In genomic region chr6:16510245-16510644, GRCh38 we compare ENCODE assay signal across 19 cellular contexts.
DNase-seq lines count a peak whose midpoint lies in the region; ATAC-seq, FAIRE-seq and TF ChIP-seq lines count a peak whose summit lies in the region.
"Had no signal": no experiment of that assay in that cellular context is flagged by ENCODE, and none has a peak within 500 bp of the region (broad histone marks: within the 10 kb centered on the region; RNA-seq: fewer than 3 reads in every experiment).

No MANE protein-coding gene starts in this region.

- in situ Hi-C loops in HepG2 (cut with HindIII; ENCODE audit: extremely low pct_ligation_motif_present, low pct_unique_long_range_greater_than_20kb): loop anchor here (5.0 to 25.0 kb wide), 2 partner anchors 252 to 452 kb away; partner anchors contain the start of gene ATXN1

- TF ChIP-seq CTCF in HepG2 (CRISPR knock-in tag; IDR thresholded peaks at IDR 0.05): no peak
- TF ChIP-seq CTCF in right lobe of liver (IDR thresholded peaks at IDR 0.05): no peak
- TF ChIP-seq CTCF in HFFc6 (IDR thresholded peaks at IDR 0.05): no peak

- ATAC-seq in HepG2: peak; percentile 44; the same call in 1 of the 3 replicates
- ATAC-seq in right lobe of liver: no peak
- ATAC-seq in central memory CD8-positive, alpha-beta T cell (replicated peaks; ENCODE audit: extremely low read depth, poor library complexity, severe bottlenecking): no peak
- no peak for ATAC-seq in GM19397 (IDR thresholded peaks at IDR 0.05; ENCODE audit: unreplicated experiment)
- no peak for ATAC-seq in HG03571 (IDR thresholded peaks at IDR 0.05; ENCODE audit: unreplicated experiment)

- CTCF ChIA-PET in HepG2 (lab: Yijun Ruan, JAX; ENCODE audit: low intra/inter-chr PET ratio, low total read pairs): interaction anchor here (1.3 to 2.2 kb wide), 2 partner anchors 253 to 261 kb away, joined by 5 to 10 read pairs; no protein-coding TSS in a partner anchor

- 0 out of 2 replicates have a peak, but pooled peaks cover 6% of the 10 kb centered on the region for H4K20me1 ChIP-seq in HepG2 (ENCODE audit: insufficient read depth, low read length)

- H3K9ac ChIP-seq in HepG2 (ENCODE audit: insufficient read depth, low read depth, low read length): no peak overlapping the region

- TF ChIP-seq EP300 in HepG2 (IDR thresholded peaks at IDR 0.05; ENCODE audit: low read depth in 2 of 2, low read length in 2 of 2) (no peak), HepG2 (CRISPR knock-in tag; IDR thresholded peaks at IDR 0.05; ENCODE audit: borderline replicate concordance) (no peak)

- H3K36me3 ChIP-seq in HepG2 (replicated peaks in 1 of 2; ENCODE audit: control insufficient read depth in 1 of 2, insufficient read depth in 2 of 2, low read length in 2 of 2) (peaks cover 1 to 7% of the 10 kb centered on the region in 2 experiments; a peak in 2 of 5 replicates), right lobe of liver (peaks cover 0 to 6% (median 0%) of the 10 kb centered on the region in 4 donors)
- H3K36me3 ChIP-seq: BE2C had no signal

- H3K27ac Mint-ChIP-seq in HFFc6: peak overlapping the region; percentile 20; the same call in 1 of the 2 replicates
- peak overlapping the region; percentile 52 for H3K27ac Mint-ChIP-seq in central memory CD8-positive, alpha-beta T cell (ENCODE audit: low read depth)
- H3K27ac Mint-ChIP-seq: H9 had no signal

- POLR2A ChIA-PET in HepG2 (lab: Yijun Ruan, JAX): no interaction called here

- no peak overlapping the region for H3K4me3 Mint-ChIP-seq in HFFc6
- H3K4me3 Mint-ChIP-seq in central memory CD8-positive, alpha-beta T cell: no peak overlapping the region
- H3K4me3 Mint-ChIP-seq: CD4-positive, CD25-positive, alpha-beta regulatory T cell; H9 had no signal

- no TSS peak for BruUV-seq in HepG2 (replicated peaks; lab: Mats Ljungman, UMichigan)

- peaks cover 52% of the 10 kb centered on the region for H3K4me1 Mint-ChIP-seq in HFFc6 (ENCODE audit: low read depth)
- peaks cover 52% of the 10 kb centered on the region for H3K4me1 Mint-ChIP-seq in central memory CD8-positive, alpha-beta T cell

- H3K4me1 ChIP-seq in HepG2 (ENCODE audit: insufficient read depth, low read length): peaks cover 13% of the 10 kb centered on the region
- H3K4me1 ChIP-seq in right lobe of liver: no peaks in the 10 kb centered on the region
- H3K4me1 ChIP-seq: BE2C had no signal

- no peaks in the 10 kb centered on the region for H3K27me3 ChIP-seq in HepG2 (ENCODE audit: control insufficient read depth in 1 of 2, insufficient read depth in 2 of 2, low read length in 2 of 2)
- H3K27me3 ChIP-seq in right lobe of liver: no peaks in the 10 kb centered on the region
- H3K27me3 ChIP-seq: BE2C had no signal

- H3K4me3 ChIP-seq in HepG2 (replicated peaks in 1 of 3; ENCODE audit: insufficient read depth in 1 of 3, low read depth in 2 of 3, low read length in 3 of 3): no peak overlapping the region
- no peak overlapping the region for H3K4me3 ChIP-seq in right lobe of liver
- H3K4me3 ChIP-seq: K562 had no signal

- no peak overlapping the region for H3K4me2 ChIP-seq in HepG2 (ENCODE audit: low read depth, low read length)

- WGBS in HepG2 (ENCODE audit: low lambda C conversion rate): 89% methylated on average over 2 of the region's 2 CpGs
- WGBS in right lobe of liver (ENCODE audit: insufficient coverage, low coverage, low lambda C conversion rate, missing lambda C conversion rate): 91% methylated on average over 2 of the region's 2 CpGs

- H2AFZ ChIP-seq in HepG2 (ENCODE audit: low read length): no peak overlapping the region

- no peaks in the 10 kb centered on the region for H3K79me2 ChIP-seq in HepG2 (ENCODE audit: insufficient read depth, low read length)

- H3K27me3 Mint-ChIP-seq in HFFc6 (ENCODE audit: insufficient read depth): 0 out of 2 replicates have a peak, but pooled peaks cover 1% of the 10 kb centered on the region
- H3K27me3 Mint-ChIP-seq in central memory CD8-positive, alpha-beta T cell: no peaks in the 10 kb centered on the region
- H3K27me3 Mint-ChIP-seq: CD4-positive, CD25-positive, alpha-beta regulatory T cell had no signal

- no peaks in the 10 kb centered on the region for H3K9me3 Mint-ChIP-seq in HFFc6
- no peaks in the 10 kb centered on the region for H3K9me3 Mint-ChIP-seq in central memory CD8-positive, alpha-beta T cell
- H3K9me3 Mint-ChIP-seq: CD4-positive, CD25-positive, alpha-beta regulatory T cell; H9 had no signal

- FAIRE-seq in HepG2 (lab: Jason Lieb, UNC): no peak
- FAIRE-seq: A204.1, H1 had no signal

- peaks cover 13% of the 10 kb centered on the region; the same call in 1 of the 2 replicates for H3K36me3 Mint-ChIP-seq in HFFc6 (ENCODE audit: low read depth)
- H3K36me3 Mint-ChIP-seq in central memory CD8-positive, alpha-beta T cell (ENCODE audit: insufficient read depth): no peaks in the 10 kb centered on the region

- H3K9me3 ChIP-seq in HepG2 (ENCODE audit: low read length) (no peaks in the 10 kb centered on the region), right lobe of liver (no peaks in the 10 kb centered on the region)
- H3K9me3 ChIP-seq: BE2C had no signal

- H3K27ac ChIP-seq in HepG2 (ENCODE audit: extremely low read length, insufficient read depth, low read length) (no peak overlapping the region), right lobe of liver (no peak overlapping the region)
- H3K27ac ChIP-seq: HL-60 had no signal

- no peak for DNase-seq in HepG2 (ENCODE audit: low spot score)
- DNase-seq in right lobe of liver: no peak
- DNase-seq in HFFc6: no peak
- DNase-seq in central memory CD8-positive, alpha-beta T cell (ENCODE audit: low spot score in 2 of 2): no peak
- no peak for DNase-seq in UCSD-AML1 (lab: John Stamatoyannopoulos, UW; ENCODE audit: unreplicated experiment)
- DNase-seq: ACHN, BE2C, DMS153, DMS79, GDM1, H9, IMR-90 had no signal

- no peak for TF ChIP-seq RAD21 in HepG2 (CRISPR knock-in tag; IDR thresholded peaks at IDR 0.05)

- no peak for TF ChIP-seq POLR2A in HepG2 (IDR thresholded peaks at IDR 0.05; ENCODE audit: insufficient read depth in 1 of 2, low read depth in 2 of 2, low read length in 2 of 2)
- no peak for TF ChIP-seq POLR2A in right lobe of liver (IDR thresholded peaks at IDR 0.05)

- intact Hi-C loops in HepG2 (cut with micrococcal nuclease; ENCODE audit: unreplicated experiment) (loop anchor here (2.0 kb wide), 2 partner anchors 79 to 261 kb away; no protein-coding TSS in a partner anchor), right lobe of liver (cut with DNase I) (loop anchor here in 1 of 2 donors (10.0 kb wide), 1 partner anchor 265 kb away; no protein-coding TSS in a partner anchor)

TF ChIP-seq in HepG2, 621 proteins besides CTCF, POLR2A, EP300 and RAD21 (continues in another document):
- TF ChIP-seq ZNF564 (CRISPR knock-in tag; IDR thresholded peaks at IDR 0.05) (no peak), ZMYM2 (CRISPR knock-in tag; IDR thresholded peaks at IDR 0.05) (peak; percentile 53; the same call in 1 of the 2 replicates), NCOA2 (CRISPR knock-in tag; IDR thresholded peaks at IDR 0.05) (no peak), CBFB (CRISPR knock-in tag; IDR thresholded peaks at IDR 0.05) (no peak), ZNF382 (CRISPR knock-in tag; IDR thresholded peaks at IDR 0.05; ENCODE audit: borderline replicate concordance) (no peak), YY1 (IDR thresholded peaks at IDR 0.05; ENCODE audit: insufficient read depth, insufficient replicate concordance, low read depth, low read length) (no peak), TCF12 (IDR thresholded peaks at IDR 0.05) (no peak), TCF12 (CRISPR knock-in tag; IDR thresholded peaks at IDR 0.05) (no peak), HMG20B (CRISPR knock-in tag; conservative IDR thresholded peaks at IDR 0.05) (no peak), ZNF660 (CRISPR knock-in tag; IDR thresholded peaks at IDR 0.05; ENCODE audit: borderline replicate concordance, low read depth) (no peak)
- TF ChIP-seq, protein P1, sequence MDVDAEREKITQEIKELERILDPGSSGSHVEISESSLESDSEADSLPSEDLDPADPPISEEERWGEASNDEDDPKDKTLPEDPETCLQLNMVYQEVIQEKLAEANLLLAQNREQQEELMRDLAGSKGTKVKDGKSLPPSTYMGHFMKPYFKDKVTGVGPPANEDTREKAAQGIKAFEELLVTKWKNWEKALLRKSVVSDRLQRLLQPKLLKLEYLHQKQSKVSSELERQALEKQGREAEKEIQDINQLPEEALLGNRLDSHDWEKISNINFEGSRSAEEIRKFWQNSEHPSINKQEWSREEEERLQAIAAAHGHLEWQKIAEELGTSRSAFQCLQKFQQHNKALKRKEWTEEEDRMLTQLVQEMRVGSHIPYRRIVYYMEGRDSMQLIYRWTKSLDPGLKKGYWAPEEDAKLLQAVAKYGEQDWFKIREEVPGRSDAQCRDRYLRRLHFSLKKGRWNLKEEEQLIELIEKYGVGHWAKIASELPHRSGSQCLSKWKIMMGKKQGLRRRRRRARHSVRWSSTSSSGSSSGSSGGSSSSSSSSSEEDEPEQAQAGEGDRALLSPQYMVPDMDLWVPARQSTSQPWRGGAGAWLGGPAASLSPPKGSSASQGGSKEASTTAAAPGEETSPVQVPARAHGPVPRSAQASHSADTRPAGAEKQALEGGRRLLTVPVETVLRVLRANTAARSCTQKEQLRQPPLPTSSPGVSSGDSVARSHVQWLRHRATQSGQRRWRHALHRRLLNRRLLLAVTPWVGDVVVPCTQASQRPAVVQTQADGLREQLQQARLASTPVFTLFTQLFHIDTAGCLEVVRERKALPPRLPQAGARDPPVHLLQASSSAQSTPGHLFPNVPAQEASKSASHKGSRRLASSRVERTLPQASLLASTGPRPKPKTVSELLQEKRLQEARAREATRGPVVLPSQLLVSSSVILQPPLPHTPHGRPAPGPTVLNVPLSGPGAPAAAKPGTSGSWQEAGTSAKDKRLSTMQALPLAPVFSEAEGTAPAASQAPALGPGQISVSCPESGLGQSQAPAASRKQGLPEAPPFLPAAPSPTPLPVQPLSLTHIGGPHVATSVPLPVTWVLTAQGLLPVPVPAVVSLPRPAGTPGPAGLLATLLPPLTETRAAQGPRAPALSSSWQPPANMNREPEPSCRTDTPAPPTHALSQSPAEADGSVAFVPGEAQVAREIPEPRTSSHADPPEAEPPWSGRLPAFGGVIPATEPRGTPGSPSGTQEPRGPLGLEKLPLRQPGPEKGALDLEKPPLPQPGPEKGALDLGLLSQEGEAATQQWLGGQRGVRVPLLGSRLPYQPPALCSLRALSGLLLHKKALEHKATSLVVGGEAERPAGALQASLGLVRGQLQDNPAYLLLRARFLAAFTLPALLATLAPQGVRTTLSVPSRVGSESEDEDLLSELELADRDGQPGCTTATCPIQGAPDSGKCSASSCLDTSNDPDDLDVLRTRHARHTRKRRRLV (CRISPR knock-in tag; IDR thresholded peaks at IDR 0.05): no peak
